16 cellular contexts compared by ENCODE assay signal in genomic region chr5:172102251-172102870, GRCh38.
DNase-seq lines count a peak whose midpoint lies in the region; ATAC-seq and TF ChIP-seq lines count a peak whose summit lies in the region.
"Had no signal": no experiment of that assay in that cellular context is flagged by ENCODE, and none has a peak within 500 bp of the region (broad histone marks: within the 10 kb centered on the region; RNA-seq: fewer than 3 reads in every experiment).

No MANE protein-coding gene starts in this region.

- no peak for DNase-seq in activated CD4-positive, alpha-beta T cell treated with anti-CD3 and anti-CD28 coated beads, Interleukin-2, amount 10 ng/mL, durations not matched to agents 24 days and 14 days
- DNase-seq in activated CD4-positive, alpha-beta T cell treated with anti-CD3 and anti-CD28 coated beads, Interleukin-2, amount 50 U/mL, for 4 hours = no peak
- DNase-seq in RWPE2 (ENCODE audit: low spot score) (no peak), fibroblast of pulmonary artery (ENCODE audit: low read depth) (peak; percentile 49), progenitor cell of endocrine pancreas (ENCODE audit: low spot score, unreplicated experiment) (no peak), SKM-1 (lab: John Stamatoyannopoulos, UW; ENCODE audit: unreplicated experiment) (no peak)
- DNase-seq: activated CD4-positive, alpha-beta T cell treated with anti-CD3 and anti-CD28 coated beads for 1 hour; Caco-2; NCI-H2171; occipital lobe had no signal

- H3K9me3 ChIP-seq in RWPE2 (ENCODE audit: severe bottlenecking) = no peaks in the 10 kb centered on the region
- H3K9me3 ChIP-seq: Caco-2, HAP-1, MG63, tibial artery had no signal

- no peak overlapping the region for H3K4me3 Mint-ChIP-seq in activated CD4-positive, alpha-beta T cell treated with anti-CD3 and anti-CD28 coated beads, Interleukin-2, amount 10 ng/mL, durations not matched to agents 24 days and 14 days
- H3K4me3 Mint-ChIP-seq in progenitor cell of endocrine pancreas (ENCODE audit: low read depth) = no peak overlapping the region

- no peaks in the 10 kb centered on the region for H3K27me3 Mint-ChIP-seq in activated CD4-positive, alpha-beta T cell treated with anti-CD3 and anti-CD28 coated beads, Interleukin-2, amount 10 ng/mL, durations not matched to agents 24 days and 14 days
- H3K27me3 Mint-ChIP-seq in progenitor cell of endocrine pancreas = no peaks in the 10 kb centered on the region

- peaks cover 15% of the 10 kb centered on the region for H3K36me3 ChIP-seq in RWPE2 (ENCODE audit: low read depth)
- H3K36me3 ChIP-seq: HAP-1, tibial artery had no signal

- peak overlapping the region; percentile 27 for H3K27ac Mint-ChIP-seq in activated CD4-positive, alpha-beta T cell treated with anti-CD3 and anti-CD28 coated beads, Interleukin-2, amount 10 ng/mL, durations not matched to agents 24 days and 14 days
- H3K27ac Mint-ChIP-seq in progenitor cell of endocrine pancreas = peak overlapping the region; percentile 35
- H3K27ac Mint-ChIP-seq: activated T-helper 2 cell treated with anti-CD3 and anti-CD28 coated beads, Interferon-gamma antibody, Interleukin-2, Interleukin-4, amounts not matched to agents 10 μg/mL and 5 μg/mL and 100 μg/mL, durations not matched to agents 14 hours and 24 hours and 36 hours had no signal

- no peaks in the 10 kb centered on the region for H3K9me3 Mint-ChIP-seq in activated CD4-positive, alpha-beta T cell treated with anti-CD3 and anti-CD28 coated beads, Interleukin-2, amount 10 ng/mL, durations not matched to agents 24 days and 14 days
- no peaks in the 10 kb centered on the region for H3K9me3 Mint-ChIP-seq in progenitor cell of endocrine pancreas (ENCODE audit: low read depth)
- H3K9me3 Mint-ChIP-seq: activated T-helper 2 cell treated with anti-CD3 and anti-CD28 coated beads, Interferon-gamma antibody, Interleukin-2, Interleukin-4, amounts not matched to agents 10 μg/mL and 5 μg/mL and 100 μg/mL, durations not matched to agents 14 hours and 24 hours and 36 hours had no signal

- H3K4me3 ChIP-seq in RWPE2 (ENCODE audit: severe bottlenecking) (no peak overlapping the region), fibroblast of pulmonary artery (replicated peaks; ENCODE audit: low read depth, low read length) (no peak overlapping the region)
- H3K4me3 ChIP-seq: HAP-1, MG63, tibial artery had no signal

- H3K27ac ChIP-seq in RWPE2 (ENCODE audit: poor library complexity, severe bottlenecking) = peak overlapping the region; percentile 77
- H3K27ac ChIP-seq: tibial artery had no signal

- TF ChIP-seq CTCF in RWPE2 (IDR thresholded peaks at IDR 0.05; ENCODE audit: poor library complexity, severe bottlenecking) (no peak), fibroblast of pulmonary artery (IDR thresholded peaks at IDR 0.05; ENCODE audit: low read length, missing control alignments) (no peak), progenitor cell of endocrine pancreas (IDR thresholded peaks at IDR 0.05; ENCODE audit: unreplicated experiment) (no peak)

- H3K27me3 ChIP-seq in RWPE2 (ENCODE audit: insufficient read depth, poor library complexity, severe bottlenecking) = no peaks in the 10 kb centered on the region
- H3K27me3 ChIP-seq: MG63, tibial artery had no signal

- intact Hi-C loops in activated CD4-positive, alpha-beta T cell treated with anti-CD3 and anti-CD28 coated beads, Interleukin-2, amount 10 ng/mL, durations not matched to agents 24 days and 14 days (cut with micrococcal nuclease) = no loop called here

- H3K4me1 Mint-ChIP-seq in activated CD4-positive, alpha-beta T cell treated with anti-CD3 and anti-CD28 coated beads, Interleukin-2, amount 10 ng/mL, durations not matched to agents 24 days and 14 days = peaks cover 23% of the 10 kb centered on the region
- H3K4me1 Mint-ChIP-seq in progenitor cell of endocrine pancreas (ENCODE audit: low read depth) = peaks cover 6% of the 10 kb centered on the region

- ATAC-seq in RWPE2 (ENCODE audit: low read depth) (no peak), GM18519 (IDR thresholded peaks at IDR 0.05; ENCODE audit: low FRiP score, unreplicated experiment) (no peak), HG03457 (IDR thresholded peaks at IDR 0.05; ENCODE audit: unreplicated experiment) (no peak)

- H3K36me3 Mint-ChIP-seq in activated CD4-positive, alpha-beta T cell treated with anti-CD3 and anti-CD28 coated beads, Interleukin-2, amount 10 ng/mL, durations not matched to agents 24 days and 14 days (ENCODE audit: low read depth) = peaks cover 60% of the 10 kb centered on the region
- H3K36me3 Mint-ChIP-seq in progenitor cell of endocrine pancreas (ENCODE audit: insufficient read depth) = peaks cover 2% of the 10 kb centered on the region

- H3K4me1 ChIP-seq in RWPE2 (ENCODE audit: insufficient read depth, poor library complexity, severe bottlenecking) = peaks cover 20% of the 10 kb centered on the region
